Comparison of ENCODE assay signal across 8 cellular contexts in the genomic region with DNA sequence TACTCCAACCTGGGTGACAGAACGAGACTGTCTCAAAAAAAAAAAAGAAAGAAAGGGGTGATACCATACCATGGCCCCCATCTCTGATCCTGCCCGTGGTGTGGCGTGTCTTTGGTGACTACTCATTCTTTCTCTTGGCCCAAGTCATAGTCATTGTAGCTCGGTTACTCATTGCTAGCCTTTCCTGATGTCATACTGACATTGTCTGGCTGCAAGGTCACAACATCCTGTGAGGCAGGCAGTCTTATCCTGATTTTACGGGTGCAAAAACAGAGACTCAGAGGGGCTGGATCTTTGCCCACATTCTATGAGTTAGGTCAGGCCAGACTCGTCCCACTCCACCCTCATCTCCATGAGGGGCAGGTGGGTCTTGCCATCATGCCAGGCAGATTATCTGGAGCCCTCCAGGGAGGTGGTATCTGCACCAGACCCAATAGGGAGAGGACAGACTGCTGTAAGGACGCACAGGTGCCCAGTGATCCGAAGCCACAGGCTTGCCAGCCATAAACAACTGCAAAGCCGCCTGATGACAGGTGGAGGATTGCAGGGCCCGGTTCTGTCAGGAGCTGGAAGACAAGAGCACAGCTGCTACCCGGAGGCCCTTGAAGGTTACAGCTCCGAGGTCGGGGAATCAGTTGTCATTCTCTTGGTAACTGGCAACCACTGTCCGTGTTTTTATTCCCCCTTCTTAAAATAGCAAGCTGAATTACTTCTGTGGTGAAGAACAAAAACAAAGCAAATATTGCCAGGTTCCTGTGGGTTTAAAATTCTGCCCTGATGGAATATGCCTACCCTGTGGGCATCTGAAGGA. TPM values are rescaled to one million over a fixed set of nuclear protein-coding genes. Genes with fewer than 3 reads are reported as not detected.
DNase-seq lines count a peak whose midpoint lies in the region; ATAC-seq and TF ChIP-seq lines count a peak whose summit lies in the region.

No MANE protein-coding gene starts in this region.

- 60 to 80% methylated on average over 14 of the region's 14 CpGs for WGBS in lung, 2 donors

- DNase-seq in GM03348 (ENCODE audit: low spot score) (peak; percentile 81), NCI-H2196 treated with DMSO at 0.1 percent for 48 hours (lab: John Stamatoyannopoulos, UW; ENCODE audit: unreplicated experiment) (peak; percentile 7), brain microvascular endothelial cell (peak; percentile 93), lung (ENCODE audit: low spot score) (no peak), activated gamma-delta T cell treated with Interleukin-2 at 50 U/mL for 16 hours (no peak), GM20000 (ENCODE audit: low spot score) (no peak)

- ATAC-seq in lung (ENCODE audit: insufficient read depth, low FRiP score) (no peak), GM21737 (IDR thresholded peaks at IDR 0.05; ENCODE audit: unreplicated experiment) (no peak), HG03025 (IDR thresholded peaks at IDR 0.05; ENCODE audit: low FRiP score, unreplicated experiment) (no peak)

- no peak overlapping the region for H3K4me3 ChIP-seq in brain microvascular endothelial cell (ENCODE audit: low read depth, low read length)
- H3K4me3 ChIP-seq in lung: no peak overlapping the region

- H3K36me3 ChIP-seq in brain microvascular endothelial cell (replicated peaks) (peaks cover 6% of the 10 kb centered on the region), lung (ENCODE audit: control insufficient read depth in 2 of 2, insufficient read depth in 2 of 2, low read length in 2 of 2) (peaks cover 0 to 23% of the 10 kb centered on the region in 2 donors)

- TF ChIP-seq CTCF in brain microvascular endothelial cell (IDR thresholded peaks at IDR 0.05; ENCODE audit: low read depth, low read length, missing control alignments) (no peak), lung (IDR thresholded peaks at IDR 0.05; ENCODE audit: control extremely low read depth, extremely low read depth) (no peak), GM20000 (IDR thresholded peaks at IDR 0.05; ENCODE audit: extremely low read depth, missing control alignments) (no peak)

- H3K27ac ChIP-seq in brain microvascular endothelial cell (peak overlapping the region; percentile 72), lung (ENCODE audit: low read depth in 1 of 2, low read length in 1 of 2) (peak overlapping the region; percentile 32 to 93)

- H3K4me1 ChIP-seq in lung (ENCODE audit: control insufficient read depth in 2 of 2, insufficient read depth in 2 of 2, low read length in 2 of 2): peaks cover 13 to 28% of the 10 kb centered on the region in 2 donors

- H3K9me3 ChIP-seq in lung (ENCODE audit: control insufficient read depth in 2 of 2, insufficient read depth in 1 of 2, low read length in 1 of 2): no peaks in the 10 kb centered on the region

- H3K27me3 ChIP-seq in brain microvascular endothelial cell (replicated peaks) (no peaks in the 10 kb centered on the region), lung (ENCODE audit: control insufficient read depth, insufficient read depth) (no peaks in the 10 kb centered on the region)

- in situ Hi-C loops in brain microvascular endothelial cell (cut with HindIII; ENCODE audit: low pct_ligation_motif_present, low sequenced_read_pairs): no loop called here

RNA-seq across cellular contexts. Expression of gene TOM1, which starts 13.8 kb away (rescaled TPM):
- 10 to 100 TPM; 53.4 to 80.8 TPM for total RNA-seq in lung
- 100 to 1,000 TPM in 1 of 2 donors, 10 to 100 TPM in 1; 64.4 to 131 TPM for polyA plus RNA-seq in lung

RNA-seq across cellular contexts. Expression of gene HMGXB4, which starts 56.2 kb away (rescaled TPM):
- 10 to 100 TPM; 14.7 to 24.5 TPM for total RNA-seq in lung
- 1 to 10 TPM; 7.6 to 10.0 TPM for polyA plus RNA-seq in lung

Comparison
In these comparisons a context has a peak if more than half of its experiments do, and no peak if none do; other contexts are left out.
1. DNase-seq: peak in GM03348 (single experiment), NCI-H2196 treated with DMSO at 0.1 percent for 48 hours (single experiment) and brain microvascular endothelial cell (single experiment); none in lung (single experiment), activated gamma-delta T cell treated with Interleukin-2 at 50 U/mL for 16 hours (single experiment) and GM20000 (single experiment).